ENCODE assay signal across 9 cellular contexts in genomic region chr2:13522917-13523821, GRCh38.
DNase-seq lines count a peak whose midpoint lies in the region; ATAC-seq and TF ChIP-seq lines count a peak whose summit lies in the region.
"Had no signal": no experiment of that assay in that cellular context is flagged by ENCODE, and none has a peak within 500 bp of the region (broad histone marks: within the 10 kb centered on the region; RNA-seq: fewer than 3 reads in every experiment).

No MANE protein-coding gene starts in this region.

- H3K36me3 ChIP-seq in SK-N-SH (replicated peaks in 1 of 2; ENCODE audit: control insufficient read depth in 1 of 2, insufficient read depth in 2 of 2, low read length in 1 of 2), result no peaks in the 10 kb centered on the region
- no peaks in the 10 kb centered on the region for H3K36me3 ChIP-seq in colonic mucosa
- no peaks in the 10 kb centered on the region for H3K36me3 ChIP-seq in OCI-LY7 (ENCODE audit: insufficient read depth, low read length)
- H3K36me3 ChIP-seq: SJSA1 had no signal

- POLR2A ChIA-PET in SK-N-SH (lab: Yijun Ruan, JAX), result no interaction called here
- POLR2A ChIA-PET in OCI-LY7 (lab: Charles Lee), result interaction anchor here (0.7 kb wide), 1 partner anchor 39 kb away, joined by 4 read pairs; no protein-coding TSS in a partner anchor

- CTCF ChIA-PET in SK-N-SH (lab: Yijun Ruan, JAX) (interaction anchor here (0.7 to 2.7 kb wide), 2 partner anchors 11 to 14 kb away, joined by 3 to 7 read pairs; no protein-coding TSS in a partner anchor), OCI-LY7 (lab: Charles Lee; ENCODE audit: unreplicated experiment) (no interaction called here)

- H3K9me3 ChIP-seq in SK-N-SH (no peaks in the 10 kb centered on the region), colonic mucosa (no peaks in the 10 kb centered on the region), OCI-LY7 (ENCODE audit: low read length) (no peaks in the 10 kb centered on the region)

- TF ChIP-seq EP300 in SK-N-SH (IDR thresholded peaks at IDR 0.05; ENCODE audit: borderline replicate concordance in 1 of 2, low read depth in 1 of 2, low read length in 1 of 2), result no peak

- DNase-seq in GM12864 (ENCODE audit: low read depth), result peak; percentile 78
- peak; percentile 59 to 83 for DNase-seq in foreskin keratinocyte
- DNase-seq in SK-N-SH, result no peak
- DNase-seq in colonic mucosa, result no peak
- DNase-seq in OCI-LY7 (ENCODE audit: low spot score), result no peak
- DNase-seq in NCI-H446 (lab: John Stamatoyannopoulos, UW), result no peak

- TF ChIP-seq RAD21 in SK-N-SH (IDR thresholded peaks at IDR 0.05; ENCODE audit: low read length), result no peak

- H4K20me1 ChIP-seq in SK-N-SH (ENCODE audit: insufficient read depth) (no peaks in the 10 kb centered on the region), OCI-LY7 (ENCODE audit: insufficient read depth, low read length) (no peaks in the 10 kb centered on the region)

- H3K9me2 ChIP-seq in SK-N-SH (no peaks in the 10 kb centered on the region), OCI-LY7 (ENCODE audit: insufficient read depth, low read length) (no peaks in the 10 kb centered on the region)

- ATAC-seq in GM21367 (IDR thresholded peaks at IDR 0.05; ENCODE audit: unreplicated experiment), result peak; percentile 86
- peak; percentile 98 for ATAC-seq in HG03439 (IDR thresholded peaks at IDR 0.05; ENCODE audit: unreplicated experiment)
- ATAC-seq in foreskin keratinocyte, result peak; percentile 100

- H3K27ac ChIP-seq in foreskin keratinocyte, result no peak overlapping the region
- H3K27ac ChIP-seq in SK-N-SH (ENCODE audit: low read depth in 2 of 2, low read length in 1 of 2), result no peak overlapping the region
- H3K27ac ChIP-seq in colonic mucosa, result no peak overlapping the region
- H3K27ac ChIP-seq in OCI-LY7 (ENCODE audit: low read depth, low read length, poor library complexity, severe bottlenecking), result no peak overlapping the region
- H3K27ac ChIP-seq: SJSA1 had no signal

- intact Hi-C loops in colonic mucosa (cut with DNase I), result no loop called here
- intact Hi-C loops in OCI-LY7 (cut with micrococcal nuclease; ENCODE audit: unreplicated experiment), result no loop called here

- H2AFZ ChIP-seq in SK-N-SH (ENCODE audit: low read depth), result no peak overlapping the region
- no peak overlapping the region for H2AFZ ChIP-seq in OCI-LY7 (ENCODE audit: low read length)

- WGBS in SK-N-SH (ENCODE audit: low lambda C conversion rate), result 22% methylated on average over 6 of the region's 6 CpGs

- H3K27me3 ChIP-seq in foreskin keratinocyte (no peaks in the 10 kb centered on the region), SK-N-SH (ENCODE audit: insufficient read depth) (no peaks in the 10 kb centered on the region), colonic mucosa (no peaks in the 10 kb centered on the region)
- H3K27me3 ChIP-seq: SJSA1 had no signal

- H3F3A ChIP-seq in SK-N-SH (replicated peaks; ENCODE audit: insufficient read depth), result no peaks in the 10 kb centered on the region

- no peaks in the 10 kb centered on the region for H3K79me2 ChIP-seq in SK-N-SH (ENCODE audit: insufficient read depth)
- H3K79me2 ChIP-seq in OCI-LY7 (ENCODE audit: insufficient read depth, low read depth, low read length), result no peaks in the 10 kb centered on the region

- H3K9ac ChIP-seq in SK-N-SH (no peak overlapping the region), colonic mucosa (ENCODE audit: low read depth in 2 of 2, low read length in 2 of 2) (no peak overlapping the region)

- H3K4me2 ChIP-seq in SK-N-SH, result no peak overlapping the region
- no peak overlapping the region for H3K4me2 ChIP-seq in OCI-LY7 (ENCODE audit: low read length)

- TF ChIP-seq CTCF in GM12864 (IDR thresholded peaks at IDR 0.05; ENCODE audit: low read depth, low read length, missing control alignments) (peak; percentile 51), foreskin keratinocyte (conservative IDR thresholded peaks at IDR 0.05) (no peak), SK-N-SH (IDR thresholded peaks at IDR 0.05) (no peak), colonic mucosa (IDR thresholded peaks at IDR 0.05) (no peak), OCI-LY7 (conservative IDR thresholded peaks at IDR 0.05; ENCODE audit: low read length) (no peak)

- no TSS peak for BruUV-seq in OCI-LY7 (replicated peaks; lab: Mats Ljungman, UMichigan)

- peaks cover 7% of the 10 kb centered on the region for H3K4me1 ChIP-seq in foreskin keratinocyte
- no peaks in the 10 kb centered on the region for H3K4me1 ChIP-seq in SK-N-SH (ENCODE audit: control insufficient read depth in 1 of 2, insufficient read depth in 2 of 2, low read depth in 1 of 2, low read length in 1 of 2)
- H3K4me1 ChIP-seq in colonic mucosa, result no peaks in the 10 kb centered on the region
- H3K4me1 ChIP-seq in OCI-LY7 (ENCODE audit: insufficient read depth, low read length, poor library complexity, severe bottlenecking), result no peaks in the 10 kb centered on the region
- H3K4me1 ChIP-seq: SJSA1 had no signal

- peak overlapping the region; percentile 25; the same call in 1 of the 2 replicates for H3K4me3 ChIP-seq in GM12864 (ENCODE audit: low read depth, low read length)
- no peak overlapping the region for H3K4me3 ChIP-seq in SK-N-SH (ENCODE audit: low read depth in 2 of 2, low read length in 1 of 2)
- no peak overlapping the region for H3K4me3 ChIP-seq in colonic mucosa
- no peak overlapping the region for H3K4me3 ChIP-seq in OCI-LY7 (ENCODE audit: low read depth, low read length, poor library complexity, severe bottlenecking)
- H3K4me3 ChIP-seq: SJSA1 had no signal

TF ChIP-seq in SK-N-SH, 30 proteins besides CTCF, POLR2A, EP300 and RAD21:
- TF ChIP-seq GABPA (IDR thresholded peaks at IDR 0.05; ENCODE audit: low read depth) (no peak), TEAD4 (IDR thresholded peaks at IDR 0.05; ENCODE audit: borderline replicate concordance, insufficient read depth) (no peak), FOXJ3 (CRISPR knock-in tag; IDR thresholded peaks at IDR 0.05) (no peak), CHD2 (IDR thresholded peaks at IDR 0.05; ENCODE audit: low read length, partially characterized antibody) (no peak), RXRA (IDR thresholded peaks at IDR 0.05; ENCODE audit: borderline replicate concordance, low read depth) (no peak), USF2 (IDR thresholded peaks at IDR 0.05; ENCODE audit: borderline replicate concordance, low read depth, low read length) (no peak), PBX3 (IDR thresholded peaks at IDR 0.05) (no peak), FOXM1 (IDR thresholded peaks at IDR 0.05; ENCODE audit: low read depth) (no peak), NFIC (IDR thresholded peaks at IDR 0.05; ENCODE audit: borderline replicate concordance) (no peak), RFX5 (IDR thresholded peaks at IDR 0.05; ENCODE audit: low read length) (no peak), TAF1 (IDR thresholded peaks at IDR 0.05; ENCODE audit: borderline replicate concordance, low read depth, low read length) (no peak), MXI1 (IDR thresholded peaks at IDR 0.05; ENCODE audit: low read depth, low read length) (no peak), IRF3 (IDR thresholded peaks at IDR 0.05; ENCODE audit: low read depth, low read length) (no peak), RCOR1 (IDR thresholded peaks at IDR 0.05; ENCODE audit: low read length) (no peak), NRF1 (IDR thresholded peaks at IDR 0.05; ENCODE audit: low read depth, low read length) (no peak), POLR2AphosphoS5 (IDR thresholded peaks at IDR 0.05; ENCODE audit: low read depth, low read length) (no peak), SMC3 (IDR thresholded peaks at IDR 0.05; ENCODE audit: low read depth, low read length) (no peak), USF1 (IDR thresholded peaks at IDR 0.05; ENCODE audit: borderline replicate concordance, low read depth) (no peak)

Comparison
In these comparisons a context has a peak if more than half of its experiments do, and no peak if none do; other contexts are left out.
1. DNase-seq: peak in GM12864 (single experiment) and foreskin keratinocyte (2 of 2); none in SK-N-SH (single experiment), colonic mucosa (single experiment), OCI-LY7 (single experiment) and NCI-H446 (0 of 2).
2. Peak in every context shown above with its lines, with median percentiles within 50 percentile points of each other: ATAC-seq.